ENCODE assay signal across 1 cellular context in genomic region chr1:920506-920905, GRCh38.
TF ChIP-seq lines count a peak whose summit lies in the region.

No MANE protein-coding gene starts in this region.

TF ChIP-seq in HEK293, 187 proteins besides CTCF, POLR2A, EP300 and RAD21 (continued from another document):
- 0 out of 2 replicates have a peak, but pooled peaks have one; percentile 68 for TF ChIP-seq PRDM2 (tag by site-specific recombination; IDR thresholded peaks at IDR 0.05; ENCODE audit: borderline replicate concordance)
